20 cellular contexts compared by ENCODE assay signal in the genomic region with DNA sequence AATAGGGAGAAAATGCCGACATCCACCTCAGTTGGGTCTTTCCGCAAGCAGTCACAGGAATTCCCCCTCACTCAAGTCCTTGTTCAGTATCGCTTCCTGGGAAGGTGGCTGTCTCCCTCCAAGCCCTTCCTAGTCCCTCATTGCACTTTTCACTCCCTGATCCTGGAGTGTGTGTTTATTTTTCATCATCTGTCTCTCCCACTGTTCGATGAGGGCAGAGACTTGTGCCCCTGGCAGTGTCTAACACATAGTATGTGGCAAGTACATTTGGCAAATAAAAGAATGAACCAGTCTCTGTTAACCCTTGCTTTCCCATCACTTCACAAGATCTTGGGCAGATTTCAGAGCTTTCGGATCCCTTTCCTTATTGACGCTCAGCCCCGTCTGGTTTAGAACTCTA.
"Had no signal": no experiment of that assay in that cellular context is flagged by ENCODE, and none has a peak within 500 bp of the region (broad histone marks: within the 10 kb centered on the region; RNA-seq: fewer than 3 reads in every experiment).

No MANE protein-coding gene starts in this region.

- H3K9me3 ChIP-seq: SJSA1 had no signal

- H3K36me3 ChIP-seq: MG63, SJSA1 had no signal

- H3K4me1 ChIP-seq: SJSA1 had no signal

- H3K4me3 ChIP-seq: MG63, SJSA1, SK-N-MC had no signal

- H3K27me3 ChIP-seq: MG63, SJSA1 had no signal

- FAIRE-seq: RCC 7860 had no signal

- DNase-seq: KBM-7, MG63, NCI-H1092, NCI-H1105 treated with DMSO at 0.1 percent for 48 hours, NCI-H1417 treated with DMSO at 0.1 percent for 48 hours, NCI-H146, NCI-H1694 treated with DMSO at 0.1 percent for 48 hours, NCI-H1930, NCI-H2081, NCI-H2107, NCI-H2227 treated with DMSO at 0.1 percent for 48 hours, NCI-H524, NCI-H69, NCI-H774, Right ventricle myocardium superior, RPMI8226, SIG-M5 had no signal

- H3K27ac ChIP-seq: SJSA1, SK-N-MC had no signal
